Comparison of ENCODE assay signal across 8 cellular contexts in genomic region chr15:81293728-81294500, GRCh38. TPM values are rescaled to one million over a fixed set of nuclear protein-coding genes. Genes with fewer than 3 reads are reported as not detected.
DNase-seq lines count a peak whose midpoint lies in the region; ATAC-seq lines count a peak whose summit lies in the region.

No MANE protein-coding gene starts in this region.

- no peaks in the 10 kb centered on the region for H3K27me3 Mint-ChIP-seq in CD4-positive, CD25-positive, alpha-beta regulatory T cell
- H3K27me3 Mint-ChIP-seq in stimulated activated memory B cell treated with anti-CD40 and anti-IgM and Interleukin-4, amounts not matched to agents 10 μg/mL and 1 μg/mL and 100 μg/mL, for 72 hours = no peaks in the 10 kb centered on the region

- peaks cover 21% of the 10 kb centered on the region for H3K36me3 Mint-ChIP-seq in CD4-positive, CD25-positive, alpha-beta regulatory T cell
- H3K36me3 Mint-ChIP-seq in stimulated activated memory B cell treated with anti-CD40 and anti-IgM and Interleukin-4, amounts not matched to agents 10 μg/mL and 1 μg/mL and 100 μg/mL, for 72 hours = peaks cover 44% of the 10 kb centered on the region

- H3K4me1 ChIP-seq in CD4-positive, CD25-positive, alpha-beta regulatory T cell (ENCODE audit: control insufficient read depth, insufficient read depth, low read length, poor library complexity, severe bottlenecking) = peaks cover 76% of the 10 kb centered on the region

- peak overlapping the region; percentile 99 to 100 (median 100) for H3K4me3 Mint-ChIP-seq in CD4-positive, CD25-positive, alpha-beta regulatory T cell
- peak overlapping the region; percentile 97 for H3K4me3 Mint-ChIP-seq in stimulated activated memory B cell treated with anti-CD40 and anti-IgM and Interleukin-4, amounts not matched to agents 10 μg/mL and 1 μg/mL and 100 μg/mL, for 72 hours

- H3K4me1 Mint-ChIP-seq in CD4-positive, CD25-positive, alpha-beta regulatory T cell = peaks cover 23 to 78% (median 64%) of the 10 kb centered on the region in 4 donors
- H3K4me1 Mint-ChIP-seq in stimulated activated memory B cell treated with anti-CD40 and anti-IgM and Interleukin-4, amounts not matched to agents 10 μg/mL and 1 μg/mL and 100 μg/mL, for 72 hours = peaks cover 86% of the 10 kb centered on the region

- peak; percentile 66 to 95 (median 86) for DNase-seq in CD4-positive, CD25-positive, alpha-beta regulatory T cell
- DNase-seq in activated CD4-positive, alpha-beta T cell treated with anti-CD3 and anti-CD28 coated beads, Interleukin-2, amount 50 U/mL, for 24 hours (ENCODE audit: low read depth in 1 of 2, low spot score in 1 of 2) = peak; percentile 54 to 82
- DNase-seq in NCI-H2081 treated with DMSO at 0.1 percent for 48 hours (lab: John Stamatoyannopoulos, UW) = no peak
- DNase-seq in HuH-7.5 (ENCODE audit: low spot score) = no peak

- H3K27ac Mint-ChIP-seq in CD4-positive, CD25-positive, alpha-beta regulatory T cell = peak overlapping the region; percentile 98 to 100 (median 100)
- H3K27ac Mint-ChIP-seq in stimulated activated memory B cell treated with anti-CD40 and anti-IgM and Interleukin-4, amounts not matched to agents 10 μg/mL and 1 μg/mL and 100 μg/mL, for 72 hours = peak overlapping the region; percentile 88

- H3K4me3 ChIP-seq in CD4-positive, CD25-positive, alpha-beta regulatory T cell (ENCODE audit: low read depth, low read length) = peak overlapping the region; percentile 97

- H3K9me3 Mint-ChIP-seq in CD4-positive, CD25-positive, alpha-beta regulatory T cell = peaks cover 0 to 3% (median 0%) of the 10 kb centered on the region in 7 donors
- peaks cover 2% of the 10 kb centered on the region for H3K9me3 Mint-ChIP-seq in stimulated activated memory B cell treated with anti-CD40 and anti-IgM and Interleukin-4, amounts not matched to agents 10 μg/mL and 1 μg/mL and 100 μg/mL, for 72 hours

- H3K27me3 ChIP-seq in CD4-positive, CD25-positive, alpha-beta regulatory T cell (ENCODE audit: control insufficient read depth, insufficient read depth, low read length) = no peaks in the 10 kb centered on the region
- no peaks in the 10 kb centered on the region for H3K27me3 ChIP-seq in layer of hippocampus (ENCODE audit: control insufficient read depth, insufficient read depth, low read length)

- H3K27ac ChIP-seq in CD4-positive, CD25-positive, alpha-beta regulatory T cell (ENCODE audit: insufficient read depth, low read length, poor library complexity, severe bottlenecking) = peak overlapping the region; percentile 94
- H3K27ac ChIP-seq in layer of hippocampus (ENCODE audit: low read depth, low read length) = peak overlapping the region; percentile 4

- H3K36me3 ChIP-seq in CD4-positive, CD25-positive, alpha-beta regulatory T cell (ENCODE audit: control insufficient read depth, insufficient read depth, low read length) = peaks cover 2% of the 10 kb centered on the region

- H3K9me3 ChIP-seq in CD4-positive, CD25-positive, alpha-beta regulatory T cell (ENCODE audit: control insufficient read depth in 2 of 2, low read length in 2 of 2) = no peaks in the 10 kb centered on the region

- peak; percentile 68 for ATAC-seq in CD4-positive, CD25-positive, alpha-beta regulatory T cell (ENCODE audit: low read depth in 2 of 2)
- ATAC-seq in GM19467 (IDR thresholded peaks at IDR 0.05; ENCODE audit: unreplicated experiment) = peak; percentile 61
- ATAC-seq in HG03571 (IDR thresholded peaks at IDR 0.05; ENCODE audit: unreplicated experiment) = peak; percentile 63
- peak; percentile 90 for ATAC-seq in stimulated activated memory B cell treated with anti-CD40 and anti-IgM and Interleukin-4, amounts not matched to agents 10 μg/mL and 1 μg/mL and 100 μg/mL, for 72 hours

RNA-seq across cellular contexts. Expression of gene STARD5, which starts 30.0 kb away (rescaled TPM):
- 6.6 TPM for total RNA-seq in CD4-positive, CD25-positive, alpha-beta regulatory T cell
- polyA plus RNA-seq in CD4-positive, CD25-positive, alpha-beta regulatory T cell = 1 to 10 TPM; 4.0 to 5.0 (median 4.1) TPM

Comparison
In these comparisons a context has a peak if more than half of its experiments do, and no peak if none do; other contexts are left out.
1. DNase-seq: peak in CD4-positive, CD25-positive, alpha-beta regulatory T cell (3 of 3) and activated CD4-positive, alpha-beta T cell treated with anti-CD3 and anti-CD28 coated beads, Interleukin-2, amount 50 U/mL, for 24 hours (2 of 2); none in NCI-H2081 treated with DMSO at 0.1 percent for 48 hours (single experiment) and HuH-7.5 (single experiment).
2. Peak in every context shown above with its lines, with median percentiles within 50 percentile points of each other: ATAC-seq.